ENCODE assay signal across 8 cellular contexts in genomic region chr3:132399054-132399929, GRCh38. TPM values are rescaled to one million over a fixed set of nuclear protein-coding genes. Genes with fewer than 3 reads are reported as not detected.
A peak's percentile ranks its signal among the peaks of the same experiment; 100 is the strongest.
DNase-seq lines count a peak whose midpoint lies in the region; ATAC-seq, FAIRE-seq and TF ChIP-seq lines count a peak whose summit lies in the region.

No MANE protein-coding gene starts in this region.

- ATAC-seq in RWPE2 (ENCODE audit: low read depth) (0 out of 3 replicates have a peak, but pooled peaks have one; percentile 56), GM21423 (IDR thresholded peaks at IDR 0.05; ENCODE audit: unreplicated experiment) (no peak), HG03521 (IDR thresholded peaks at IDR 0.05; ENCODE audit: unreplicated experiment) (no peak)

- peak; percentile 67 for FAIRE-seq in endothelial cell of umbilical vein (lab: Jason Lieb, UNC)

- no peaks in the 10 kb centered on the region for H4K20me1 ChIP-seq in Karpas-422 (ENCODE audit: insufficient read depth, low read depth, low read length)
- H4K20me1 ChIP-seq in endothelial cell of umbilical vein (replicated peaks; ENCODE audit: control insufficient read depth, extremely low read depth, insufficient read depth, low read length): no peaks in the 10 kb centered on the region

- H3K9me3 ChIP-seq in Karpas-422 (ENCODE audit: low read length) (no peaks in the 10 kb centered on the region), RWPE2 (ENCODE audit: severe bottlenecking) (no peaks in the 10 kb centered on the region), endothelial cell of umbilical vein (replicated peaks; ENCODE audit: control insufficient read depth, insufficient read depth, low read length) (no peaks in the 10 kb centered on the region)

- POLR2A ChIA-PET in endothelial cell of umbilical vein (lab: Charles Lee): no interaction called here

- no peak overlapping the region for H3K9ac ChIP-seq in Karpas-422 (ENCODE audit: low read length)
- no peak overlapping the region for H3K9ac ChIP-seq in endothelial cell of umbilical vein (replicated peaks; ENCODE audit: extremely low read depth, insufficient read depth, low read length)

- dilution Hi-C loops in endothelial cell of umbilical vein (cut with MboI; ENCODE audit: extremely low pct_ligation_motif_present, low sequenced_read_pairs): no loop called here

- no peaks in the 10 kb centered on the region for H3K9me1 ChIP-seq in endothelial cell of umbilical vein (replicated peaks; ENCODE audit: control insufficient read depth, extremely low read depth, insufficient read depth, low read length)

- H3K4me1 ChIP-seq in Karpas-422 (ENCODE audit: low read length): no peaks in the 10 kb centered on the region
- no peaks in the 10 kb centered on the region for H3K4me1 ChIP-seq in RWPE2 (ENCODE audit: insufficient read depth, poor library complexity, severe bottlenecking)
- peaks cover 3% of the 10 kb centered on the region for H3K4me1 ChIP-seq in endothelial cell of umbilical vein (ENCODE audit: control insufficient read depth, extremely low read depth, insufficient read depth, low read length)

- H3K4me2 ChIP-seq in Karpas-422 (ENCODE audit: low read depth, low read length, poor library complexity, severe bottlenecking) (no peak overlapping the region), endothelial cell of umbilical vein (ENCODE audit: insufficient read depth, low read length) (no peak overlapping the region)

- TF ChIP-seq POLR2A in endothelial cell of umbilical vein (IDR thresholded peaks at IDR 0.05; ENCODE audit: low read depth, low read length): no peak

- H3K27ac ChIP-seq in Karpas-422 (ENCODE audit: low read length): no peak overlapping the region
- no peak overlapping the region for H3K27ac ChIP-seq in RWPE2 (ENCODE audit: poor library complexity, severe bottlenecking)
- no peak overlapping the region for H3K27ac ChIP-seq in endothelial cell of umbilical vein (ENCODE audit: insufficient read depth, low read depth, low read length)

- H3K79me2 ChIP-seq in Karpas-422 (ENCODE audit: low read length) (no peaks in the 10 kb centered on the region), endothelial cell of umbilical vein (ENCODE audit: control insufficient read depth, insufficient read depth, low read length) (no peaks in the 10 kb centered on the region)

- intact Hi-C loops in endothelial cell of umbilical vein (cut with micrococcal nuclease): loop anchor here (1.0 to 5.0 kb wide), 6 partner anchors 47 to 362 kb away; partner anchors contain the start of gene CPNE4

- BruUV-seq in endothelial cell of umbilical vein (replicated peaks; lab: Mats Ljungman, UMichigan): no TSS peak

- no peaks in the 10 kb centered on the region for H3K27me3 ChIP-seq in Karpas-422 (ENCODE audit: low read length)
- no peaks in the 10 kb centered on the region for H3K27me3 ChIP-seq in RWPE2 (ENCODE audit: insufficient read depth, poor library complexity, severe bottlenecking)
- no peaks in the 10 kb centered on the region for H3K27me3 ChIP-seq in endothelial cell of umbilical vein (ENCODE audit: control insufficient read depth in 2 of 2, insufficient read depth in 2 of 2, low read length in 2 of 2)

- H3K4me3 ChIP-seq in Karpas-422 (ENCODE audit: low read length) (no peak overlapping the region), RWPE2 (ENCODE audit: severe bottlenecking) (no peak overlapping the region), endothelial cell of umbilical vein (replicated peaks in 1 of 3; ENCODE audit: insufficient read depth in 1 of 3, low read depth in 1 of 3, low read length in 3 of 3) (no peak overlapping the region)

- H3K36me3 ChIP-seq in Karpas-422 (ENCODE audit: insufficient read depth, low read length): no peaks in the 10 kb centered on the region
- no peaks in the 10 kb centered on the region for H3K36me3 ChIP-seq in RWPE2 (ENCODE audit: low read depth)
- no peaks in the 10 kb centered on the region for H3K36me3 ChIP-seq in endothelial cell of umbilical vein (ENCODE audit: control insufficient read depth in 2 of 2, extremely low read depth in 1 of 2, insufficient read depth in 2 of 2, low read length in 2 of 2)

- CTCF ChIA-PET in endothelial cell of umbilical vein (lab: Charles Lee): interaction anchor here (0.6 to 12.4 kb wide), 14 partner anchors 9 to 603 kb away, joined by 3 to 150 read pairs (median 6); partner anchors contain the start of gene DNAJC13

- peak; percentile 91 for TF ChIP-seq CTCF in RWPE2 (IDR thresholded peaks at IDR 0.05; ENCODE audit: poor library complexity, severe bottlenecking)
- peak; percentile 72 to 74 for TF ChIP-seq CTCF in endothelial cell of umbilical vein (IDR thresholded peaks at IDR 0.05; ENCODE audit: extremely low read depth in 1 of 2, insufficient read depth in 1 of 2, low read depth in 1 of 2, low read length in 2 of 2)

- DNase-seq in AG08396 (ENCODE audit: low spot score) (peak; percentile 81), GM04504 (ENCODE audit: low read depth) (peak; percentile 29), Karpas-422 (peak; percentile 81), RWPE2 (ENCODE audit: low spot score) (no peak), endothelial cell of umbilical vein (ENCODE audit: low read depth, low spot score) (peak; percentile 58), mucosa of gallbladder (ENCODE audit: low spot score) (peak; percentile 18)

- H2AFZ ChIP-seq in Karpas-422 (ENCODE audit: low read length) (no peak overlapping the region), endothelial cell of umbilical vein (ENCODE audit: low read depth, low read length) (no peak overlapping the region)

- no peaks in the 10 kb centered on the region for H3K9me2 ChIP-seq in Karpas-422 (replicated peaks; ENCODE audit: insufficient read depth, low read length)

TF ChIP-seq in endothelial cell of umbilical vein, 7 proteins besides CTCF, POLR2A, EP300 and RAD21:
- TF ChIP-seq GATA2 (IDR thresholded peaks at IDR 0.05; ENCODE audit: insufficient read depth, insufficient read length, low read depth, low read length) (no peak), POLR2AphosphoS5 (IDR thresholded peaks at IDR 0.05; ENCODE audit: insufficient read depth, low read depth, low read length) (no peak), MYC (IDR thresholded peaks at IDR 0.05; ENCODE audit: low read depth, low read length) (no peak), EZH2 (IDR thresholded peaks at IDR 0.05; ENCODE audit: borderline replicate concordance, low read depth, low read length, severe bottlenecking) (no peak), FOS (IDR thresholded peaks at IDR 0.05; ENCODE audit: borderline replicate concordance, insufficient read depth, low read length) (no peak)
TF ChIP-seq in endothelial cell of umbilical vein: peak in this region for 0.

RNA-seq across cellular contexts. Expression of gene DNAJC13, which starts 18.0 kb away (rescaled TPM):
- 33.2 and 38.9 TPM in 2 replicates for total RNA-seq in Karpas-422 (2014; rRNA removed; shearing (Covaris generic); ENCODE audit: low replicate concordance)
- total RNA-seq in endothelial cell of umbilical vein (64.0 and 71.7 TPM in 2 replicates), mucosa of gallbladder (35.7 TPM)
- polyA plus RNA-seq in endothelial cell of umbilical vein: 9.7 and 14.3 TPM in 2 replicates
- 16.1 TPM in 2 replicates for polyA plus RNA-seq in endothelial cell of umbilical vein (2011; cell fraction: cytosol; rRNA removed)
- 49.7 and 58.3 TPM in 2 replicates for polyA plus RNA-seq in endothelial cell of umbilical vein (2011; cell fraction: nucleus; rRNA removed)
- polyA plus RNA-seq in endothelial cell of umbilical vein (2012): 25.0 and 35.3 TPM in 2 replicates
- 52.7 and 73.9 TPM in 2 replicates for polyA minus RNA-seq in endothelial cell of umbilical vein
- 30.5 TPM for polyA minus RNA-seq in endothelial cell of umbilical vein (2011; cell fraction: cytosol; rRNA and poly(A)+ RNA removed)
- 107 and 120 TPM in 2 replicates for polyA minus RNA-seq in endothelial cell of umbilical vein (2011; cell fraction: nucleus; rRNA and poly(A)+ RNA removed)
